Comparison of ENCODE assay signal across 9 cellular contexts in genomic region chr7:139016931-139017511, GRCh38. TPM values are rescaled to one million over a fixed set of nuclear protein-coding genes. Genes with fewer than 3 reads are reported as not detected.
DNase-seq lines count a peak whose midpoint lies in the region; ATAC-seq, FAIRE-seq and TF ChIP-seq lines count a peak whose summit lies in the region.
"Had no signal": no experiment of that assay in that cellular context is flagged by ENCODE, and none has a peak within 500 bp of the region (broad histone marks: within the 10 kb centered on the region; RNA-seq: fewer than 3 reads in every experiment).

No MANE protein-coding gene starts in this region.

- H4K20me1 ChIP-seq in Karpas-422 (ENCODE audit: insufficient read depth, low read depth, low read length): no peaks in the 10 kb centered on the region

- H3K36me3 ChIP-seq in Karpas-422 (ENCODE audit: insufficient read depth, low read length) (no peaks in the 10 kb centered on the region), transverse colon (no peaks in the 10 kb centered on the region)

- no peaks in the 10 kb centered on the region for H3K79me2 ChIP-seq in Karpas-422 (ENCODE audit: low read length)

- H3K9me3 ChIP-seq in Karpas-422 (ENCODE audit: low read length) (no peaks in the 10 kb centered on the region), transverse colon (no peaks in the 10 kb centered on the region)

- in situ Hi-C loops in transverse colon (cut with MboI; ENCODE audit: low pct_ligation_motif_present in 1 of 4, low pct_unique_long_range_greater_than_20kb in 1 of 4, low sequenced_read_pairs in 3 of 4): no loop called here

- no peak overlapping the region for H3K9ac ChIP-seq in Karpas-422 (ENCODE audit: low read length)

- intact Hi-C loops in transverse colon (cut with DNase I; ENCODE audit: low total_unique reads): no loop called here

- peak; percentile 74 for FAIRE-seq in RCC 7860 (lab: Jason Lieb, UNC)

- H2AFZ ChIP-seq in Karpas-422 (ENCODE audit: low read length): no peak overlapping the region

- H3K27me3 ChIP-seq in Karpas-422 (ENCODE audit: low read length) (no peaks in the 10 kb centered on the region), transverse colon (no peaks in the 10 kb centered on the region)

- peak; percentile 85 for ATAC-seq in GM21717 (IDR thresholded peaks at IDR 0.05; ENCODE audit: unreplicated experiment)
- ATAC-seq in omental fat pad (ENCODE audit: low FRiP score): peak; percentile 81

- no peak for TF ChIP-seq POLR2A in transverse colon (IDR thresholded peaks at IDR 0.05)

- DNase-seq in EH (ENCODE audit: low read depth) (peak; percentile 71), Karpas-422 (peak; percentile 81), RCC 7860 (ENCODE audit: low spot score) (peak; percentile 61), fibroblast of pulmonary artery (ENCODE audit: low read depth) (peak; percentile 81), omental fat pad (ENCODE audit: low spot score) (no peak), transverse colon (peak; percentile 63)
- peak; percentile 63 to 66 for DNase-seq in activated T-cell treated with anti-CD3 and anti-CD28 coated beads, Interleukin-2, amount 50 U/mL, for 48 hours

- TF ChIP-seq CTCF in fibroblast of pulmonary artery (IDR thresholded peaks at IDR 0.05; ENCODE audit: low read length, missing control alignments) (peak; percentile 81), omental fat pad (IDR thresholded peaks at IDR 0.05) (no peak), transverse colon (IDR thresholded peaks at IDR 0.05) (peak; percentile 46 to 57 (median 53))

- H3K4me1 ChIP-seq in Karpas-422 (ENCODE audit: low read length) (no peaks in the 10 kb centered on the region), transverse colon (no peaks in the 10 kb centered on the region)

- no peaks in the 10 kb centered on the region for H3K9me2 ChIP-seq in Karpas-422 (replicated peaks; ENCODE audit: insufficient read depth, low read length)

- no peak overlapping the region for H3K4me2 ChIP-seq in Karpas-422 (ENCODE audit: low read depth, low read length, poor library complexity, severe bottlenecking)

- WGBS in transverse colon (ENCODE audit: low coverage in 1 of 2), 2 donors: 23 to 58% methylated on average over 2 to 7 of the region's 7 CpGs

- no peak for TF ChIP-seq EP300 in transverse colon (IDR thresholded peaks at IDR 0.05; ENCODE audit: low read depth)

- H3K27ac ChIP-seq in Karpas-422 (ENCODE audit: low read length) (no peak overlapping the region), transverse colon (no peak overlapping the region)
- H3K27ac ChIP-seq: epithelial cell of prostate had no signal

- H3K4me3 ChIP-seq in Karpas-422 (ENCODE audit: low read length) (no peak overlapping the region), fibroblast of pulmonary artery (replicated peaks; ENCODE audit: low read depth, low read length) (no peak overlapping the region), transverse colon (no peak overlapping the region)

RNA-seq across cellular contexts. Expression of gene ZC3HAV1L, which starts 18.8 kb away (rescaled TPM):
- 0.25 TPM in 1 of 2 replicates, not detected in the other for total RNA-seq in Karpas-422 (2014; rRNA removed; shearing (Covaris generic); ENCODE audit: low replicate concordance)
- total RNA-seq in omental fat pad: 10 to 100 TPM; 16.8 to 23.3 (median 18.0) TPM
- total RNA-seq in transverse colon: 10 to 100 TPM in 2 of 4 donors, 1 to 10 TPM in 2; 5.2 to 71.4 (median 14.7) TPM

RNA-seq across cellular contexts. Expression of gene KIAA1549, which starts 35.8 kb away (rescaled TPM):
- not detected in 2 replicates for total RNA-seq in Karpas-422 (2014; rRNA removed; shearing (Covaris generic); ENCODE audit: low replicate concordance)
- 1 to 10 TPM; 1.2 to 1.6 (median 1.4) TPM for total RNA-seq in omental fat pad
- total RNA-seq in transverse colon: 1 to 10 TPM in 2 of 4 donors, under 1 TPM in 2; 0.37 to 1.5 (median 0.93) TPM

Comparison
In these comparisons a context has a peak if more than half of its experiments do, and no peak if none do; other contexts are left out.
1. CTCF ChIP-seq: peak in fibroblast of pulmonary artery (single experiment) and transverse colon (5 of 5); none in omental fat pad (0 of 3).